ENCODE assay signal across 11 cellular contexts in the genomic region with DNA sequence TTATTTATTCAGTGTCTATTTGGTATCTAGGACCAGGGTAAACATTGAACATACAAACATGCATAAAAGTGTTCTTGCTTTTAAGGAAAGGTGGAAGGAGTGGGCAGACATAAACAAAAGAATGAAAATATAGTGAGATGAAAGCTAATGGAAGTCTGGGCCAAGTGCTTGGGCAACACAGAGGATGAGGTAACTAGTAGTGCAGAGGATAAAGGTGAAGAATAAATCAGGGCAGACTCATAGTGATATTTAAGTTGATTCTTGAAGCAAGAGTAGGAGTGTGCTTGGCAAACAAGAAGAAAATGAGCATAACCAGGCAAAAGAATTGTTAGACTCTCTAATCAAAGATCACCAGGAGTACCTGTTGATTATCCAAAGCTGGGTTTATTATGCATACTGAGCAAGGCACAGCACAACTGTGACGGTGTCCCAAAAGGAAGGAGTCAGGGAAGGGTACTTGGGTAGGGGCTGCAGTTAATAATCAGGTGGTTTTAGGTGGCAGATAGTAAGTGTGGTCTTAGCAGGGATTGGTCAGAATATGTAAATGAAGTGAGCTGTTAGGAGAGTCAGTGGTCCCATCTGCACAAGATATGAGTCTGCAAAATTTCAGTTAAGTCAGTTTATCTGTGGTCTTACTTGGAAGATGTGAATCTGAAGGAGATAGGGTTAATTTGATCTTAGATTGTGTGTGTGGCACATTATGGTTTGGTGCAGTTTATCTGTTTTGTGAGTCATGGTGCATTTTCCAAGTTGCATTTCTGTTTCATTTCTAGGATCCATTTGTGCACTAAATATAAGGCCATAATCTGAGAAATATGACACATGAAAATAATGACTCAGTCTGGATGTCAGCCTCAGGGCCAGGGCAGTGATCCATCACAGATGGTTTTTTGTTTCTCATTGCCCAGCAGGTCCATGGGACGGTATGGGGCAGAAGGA. TPM values are rescaled to one million over a fixed set of nuclear protein-coding genes. Genes with fewer than 3 reads are reported as not detected.
DNase-seq lines count a peak whose midpoint lies in the region; ATAC-seq and TF ChIP-seq lines count a peak whose summit lies in the region.
"Had no signal": no experiment of that assay in that cellular context is flagged by ENCODE, and none has a peak within 500 bp of the region (broad histone marks: within the 10 kb centered on the region; RNA-seq: fewer than 3 reads in every experiment).

No MANE protein-coding gene starts in this region.

- intact Hi-C loops in activated T-helper 1 cell treated with anti-CD3 and anti-CD28 coated beads, Interleukin-12 subunit alpha, Interleukin-12 subunit beta, Interleukin-2, Interleukin-4 antibody, amounts not matched to agents 30 ng/mL and 10 ng/mL and 1 ng/mL, durations not matched to agents 14 hours and 24 hours and 36 hours (cut with micrococcal nuclease) = no loop called here

- DNase-seq in EL (peak; percentile 89), NCI-H226 (peak; percentile 82), dermis blood vessel endothelial cell (peak; percentile 10), osteocyte (ENCODE audit: extremely low spot score, unreplicated experiment) (no peak), NCI-H2171 treated with DMSO at 0.1 percent for 48 hours (lab: John Stamatoyannopoulos, UW) (no peak)
- DNase-seq in activated T-helper 1 cell treated with anti-CD3 and anti-CD28 coated beads, Interleukin-12 subunit alpha, Interleukin-12 subunit beta, Interleukin-2, Interleukin-4 antibody, amounts not matched to agents 30 ng/mL and 10 ng/mL and 1 ng/mL, durations not matched to agents 14 hours and 24 hours and 36 hours (ENCODE audit: low spot score) = no peak
- DNase-seq: activated naive CD4-positive, alpha-beta T cell treated with anti-CD3 and anti-CD28 coated beads, Interleukin-2, amount 10 ng/mL, durations not matched to agents 7 days and 5 days; effector memory CD8-positive, alpha-beta T cell; GDM1; SHP77 had no signal

- peaks cover 2% of the 10 kb centered on the region for H3K36me3 Mint-ChIP-seq in osteocyte (ENCODE audit: unreplicated experiment)
- no peaks in the 10 kb centered on the region for H3K36me3 Mint-ChIP-seq in activated T-helper 1 cell treated with anti-CD3 and anti-CD28 coated beads, Interleukin-12 subunit alpha, Interleukin-12 subunit beta, Interleukin-2, Interleukin-4 antibody, amounts not matched to agents 30 ng/mL and 10 ng/mL and 1 ng/mL, durations not matched to agents 14 hours and 24 hours and 36 hours (ENCODE audit: low read depth)
- H3K36me3 Mint-ChIP-seq: activated naive CD4-positive, alpha-beta T cell treated with anti-CD3 and anti-CD28 coated beads, Interleukin-2, amount 10 ng/mL, durations not matched to agents 7 days and 5 days had no signal

- no peaks in the 10 kb centered on the region for H3K27me3 Mint-ChIP-seq in osteocyte (ENCODE audit: unreplicated experiment)
- H3K27me3 Mint-ChIP-seq in activated T-helper 1 cell treated with anti-CD3 and anti-CD28 coated beads, Interleukin-12 subunit alpha, Interleukin-12 subunit beta, Interleukin-2, Interleukin-4 antibody, amounts not matched to agents 30 ng/mL and 10 ng/mL and 1 ng/mL, durations not matched to agents 14 hours and 24 hours and 36 hours (ENCODE audit: insufficient read depth) = peaks cover 13% of the 10 kb centered on the region

- TF ChIP-seq CTCF in osteocyte (IDR thresholded peaks at IDR 0.05) = no peak

- no peaks in the 10 kb centered on the region for H3K9me3 Mint-ChIP-seq in osteocyte (ENCODE audit: unreplicated experiment)
- no peaks in the 10 kb centered on the region for H3K9me3 Mint-ChIP-seq in activated T-helper 1 cell treated with anti-CD3 and anti-CD28 coated beads, Interleukin-12 subunit alpha, Interleukin-12 subunit beta, Interleukin-2, Interleukin-4 antibody, amounts not matched to agents 30 ng/mL and 10 ng/mL and 1 ng/mL, durations not matched to agents 14 hours and 24 hours and 36 hours
- H3K9me3 Mint-ChIP-seq: effector memory CD8-positive, alpha-beta T cell had no signal

- ATAC-seq in HG03280 (IDR thresholded peaks at IDR 0.05; ENCODE audit: unreplicated experiment) = no peak
- ATAC-seq: effector memory CD8-positive, alpha-beta T cell had no signal

- H3K4me1 Mint-ChIP-seq in osteocyte (ENCODE audit: unreplicated experiment) = peaks cover 15% of the 10 kb centered on the region
- H3K4me1 Mint-ChIP-seq in activated T-helper 1 cell treated with anti-CD3 and anti-CD28 coated beads, Interleukin-12 subunit alpha, Interleukin-12 subunit beta, Interleukin-2, Interleukin-4 antibody, amounts not matched to agents 30 ng/mL and 10 ng/mL and 1 ng/mL, durations not matched to agents 14 hours and 24 hours and 36 hours (ENCODE audit: low read depth) = no peaks in the 10 kb centered on the region
- H3K4me1 Mint-ChIP-seq: activated naive CD4-positive, alpha-beta T cell treated with anti-CD3 and anti-CD28 coated beads, Interleukin-2, amount 10 ng/mL, durations not matched to agents 7 days and 5 days had no signal

- no peak overlapping the region for H3K4me3 Mint-ChIP-seq in osteocyte (ENCODE audit: unreplicated experiment)
- H3K4me3 Mint-ChIP-seq in activated T-helper 1 cell treated with anti-CD3 and anti-CD28 coated beads, Interleukin-12 subunit alpha, Interleukin-12 subunit beta, Interleukin-2, Interleukin-4 antibody, amounts not matched to agents 30 ng/mL and 10 ng/mL and 1 ng/mL, durations not matched to agents 14 hours and 24 hours and 36 hours = no peak overlapping the region
- H3K4me3 Mint-ChIP-seq: activated naive CD4-positive, alpha-beta T cell treated with anti-CD3 and anti-CD28 coated beads, Interleukin-2, amount 10 ng/mL, durations not matched to agents 7 days and 5 days; effector memory CD8-positive, alpha-beta T cell had no signal

- H3K27ac Mint-ChIP-seq in osteocyte (ENCODE audit: unreplicated experiment) = peak overlapping the region; percentile 63
- H3K27ac Mint-ChIP-seq in activated T-helper 1 cell treated with anti-CD3 and anti-CD28 coated beads, Interleukin-12 subunit alpha, Interleukin-12 subunit beta, Interleukin-2, Interleukin-4 antibody, amounts not matched to agents 30 ng/mL and 10 ng/mL and 1 ng/mL, durations not matched to agents 14 hours and 24 hours and 36 hours = no peak overlapping the region
- H3K27ac Mint-ChIP-seq: activated naive CD4-positive, alpha-beta T cell treated with anti-CD3 and anti-CD28 coated beads, Interleukin-2, amount 10 ng/mL, durations not matched to agents 7 days and 5 days; effector memory CD8-positive, alpha-beta T cell had no signal

RNA-seq across cellular contexts. Expression of a gene that starts 30.6 kb away (rescaled TPM):
- total RNA-seq in dermis blood vessel endothelial cell (77.6 and 88.8 TPM in 2 replicates), osteocyte (95.5 and 97.1 TPM in 2 replicates)
- 88.6 and 90.9 TPM in 2 replicates for total RNA-seq in activated T-helper 1 cell treated with anti-CD3 and anti-CD28 coated beads, Interleukin-12 subunit alpha, Interleukin-12 subunit beta, Interleukin-2, Interleukin-4 antibody, amounts not matched to agents 30 ng/mL and 10 ng/mL and 1 ng/mL, durations not matched to agents 14 hours and 24 hours and 36 hours

RNA-seq across cellular contexts. Expression of a gene that starts 46.7 kb away (rescaled TPM):
- total RNA-seq in dermis blood vessel endothelial cell (33.8 and 39.1 TPM in 2 replicates), osteocyte (31.9 and 34.4 TPM in 2 replicates)
- total RNA-seq in activated T-helper 1 cell treated with anti-CD3 and anti-CD28 coated beads, Interleukin-12 subunit alpha, Interleukin-12 subunit beta, Interleukin-2, Interleukin-4 antibody, amounts not matched to agents 30 ng/mL and 10 ng/mL and 1 ng/mL, durations not matched to agents 14 hours and 24 hours and 36 hours = 21.0 and 21.2 TPM in 2 replicates

Comparison
In these comparisons a context has a peak if more than half of its experiments do, and no peak if none do; other contexts are left out.
1. DNase-seq: peak in EL (single experiment), NCI-H226 (single experiment) and dermis blood vessel endothelial cell (single experiment); none in osteocyte (single experiment), NCI-H2171 treated with DMSO at 0.1 percent for 48 hours (single experiment) and activated T-helper 1 cell treated with anti-CD3 and anti-CD28 coated beads, Interleukin-12 subunit alpha, Interleukin-12 subunit beta, Interleukin-2, Interleukin-4 antibody, amounts not matched to agents 30 ng/mL and 10 ng/mL and 1 ng/mL, durations not matched to agents 14 hours and 24 hours and 36 hours (single experiment).